In genomic region chr13:34151885-34152284, GRCh38 we compare ENCODE assay signal across 17 cellular contexts.
DNase-seq lines count a peak whose midpoint lies in the region; TF ChIP-seq lines count a peak whose summit lies in the region.
"Had no signal": no experiment of that assay in that cellular context is flagged by ENCODE, and none has a peak within 500 bp of the region (broad histone marks: within the 10 kb centered on the region; RNA-seq: fewer than 3 reads in every experiment).

No MANE protein-coding gene starts in this region.

- no peak overlapping the region for H2BK5ac ChIP-seq in neuronal stem cell (ENCODE audit: low read length)

- peaks cover 6% of the 10 kb centered on the region for H3K27me3 Mint-ChIP-seq in activated T-helper 2 cell treated with anti-CD3 and anti-CD28 coated beads, Interferon-gamma antibody, Interleukin-2, Interleukin-4, amounts not matched to agents 10 μg/mL and 5 μg/mL and 100 μg/mL, durations not matched to agents 14 hours and 24 hours and 36 hours (ENCODE audit: low read depth)
- H3K27me3 Mint-ChIP-seq in progenitor cell of endocrine pancreas = no peaks in the 10 kb centered on the region
- H3K27me3 Mint-ChIP-seq: B cell had no signal

- H4K8ac ChIP-seq in neuronal stem cell (ENCODE audit: low read depth, low read length) = no peak overlapping the region

- H2BK15ac ChIP-seq in neuronal stem cell (ENCODE audit: low read length) = no peak overlapping the region

- H3K18ac ChIP-seq in neuronal stem cell (ENCODE audit: low read length) = no peak overlapping the region

- intact Hi-C loops in activated T-helper 2 cell treated with anti-CD3 and anti-CD28 coated beads, Interferon-gamma antibody, Interleukin-2, Interleukin-4, amounts not matched to agents 10 μg/mL and 5 μg/mL and 100 μg/mL, durations not matched to agents 14 hours and 24 hours and 36 hours (cut with micrococcal nuclease) = loop anchor here (10.0 kb wide), 1 partner anchor 1013 kb away; no protein-coding TSS in a partner anchor
- intact Hi-C loops in left ventricle myocardium inferior (cut with micrococcal nuclease) = no loop called here

- no peak overlapping the region for H3K4me3 Mint-ChIP-seq in activated T-helper 2 cell treated with anti-CD3 and anti-CD28 coated beads, Interferon-gamma antibody, Interleukin-2, Interleukin-4, amounts not matched to agents 10 μg/mL and 5 μg/mL and 100 μg/mL, durations not matched to agents 14 hours and 24 hours and 36 hours (ENCODE audit: low read depth)
- no peak overlapping the region for H3K4me3 Mint-ChIP-seq in progenitor cell of endocrine pancreas (ENCODE audit: low read depth)
- H3K4me3 Mint-ChIP-seq: B cell, IgD-negative memory B cell had no signal

- H2AK5ac ChIP-seq in neuronal stem cell (ENCODE audit: low read depth, low read length) = no peak overlapping the region

- peaks cover 1 to 8% of the 10 kb centered on the region in 2 donors for H3K4me1 ChIP-seq in neuronal stem cell (ENCODE audit: control insufficient read depth in 2 of 2, insufficient read depth in 1 of 2, low read depth in 1 of 2, low read length in 2 of 2)
- H3K4me1 ChIP-seq in left ventricle myocardium inferior = peaks cover 10% of the 10 kb centered on the region

- no peak overlapping the region for H2BK120ac ChIP-seq in neuronal stem cell (ENCODE audit: low read depth, low read length)

- no peak overlapping the region for H3K4ac ChIP-seq in neuronal stem cell (ENCODE audit: low read length)

- peak overlapping the region; percentile 38 for H3K27ac Mint-ChIP-seq in activated T-helper 2 cell treated with anti-CD3 and anti-CD28 coated beads, Interferon-gamma antibody, Interleukin-2, Interleukin-4, amounts not matched to agents 10 μg/mL and 5 μg/mL and 100 μg/mL, durations not matched to agents 14 hours and 24 hours and 36 hours
- H3K27ac Mint-ChIP-seq in progenitor cell of endocrine pancreas = peak overlapping the region; percentile 9
- H3K27ac Mint-ChIP-seq: B cell, IgD-negative memory B cell had no signal

- H3K14ac ChIP-seq in neuronal stem cell (ENCODE audit: low read length) = no peak overlapping the region

- H3K4me3 ChIP-seq in neuronal stem cell (ENCODE audit: low read length in 2 of 2) (no peak overlapping the region), left ventricle myocardium inferior (no peak overlapping the region)
- H3K4me3 ChIP-seq: A549 had no signal

- TF ChIP-seq CTCF in progenitor cell of endocrine pancreas (IDR thresholded peaks at IDR 0.05; ENCODE audit: unreplicated experiment) (no peak), left ventricle myocardium inferior (IDR thresholded peaks at IDR 0.05; ENCODE audit: borderline replicate concordance) (no peak)

- H3K27ac ChIP-seq in neuronal stem cell (replicated peaks; ENCODE audit: low read length) = no peak overlapping the region
- H3K27ac ChIP-seq in left ventricle myocardium inferior (replicated peaks) = no peak overlapping the region

- H3K36me3 ChIP-seq in neuronal stem cell (replicated peaks in 1 of 2; ENCODE audit: control insufficient read depth in 2 of 2, insufficient read depth in 2 of 2, low read length in 2 of 2) (no peaks in the 10 kb centered on the region), left ventricle myocardium inferior (no peaks in the 10 kb centered on the region)

- no peak overlapping the region for H2BK12ac ChIP-seq in neuronal stem cell (ENCODE audit: low read length)

- no peaks in the 10 kb centered on the region for H3K9me3 Mint-ChIP-seq in activated T-helper 2 cell treated with anti-CD3 and anti-CD28 coated beads, Interferon-gamma antibody, Interleukin-2, Interleukin-4, amounts not matched to agents 10 μg/mL and 5 μg/mL and 100 μg/mL, durations not matched to agents 14 hours and 24 hours and 36 hours
- H3K9me3 Mint-ChIP-seq in progenitor cell of endocrine pancreas (ENCODE audit: low read depth) = no peaks in the 10 kb centered on the region
- H3K9me3 Mint-ChIP-seq: IgD-negative memory B cell had no signal

- H3K27me3 ChIP-seq in neuronal stem cell (ENCODE audit: control insufficient read depth in 3 of 3, insufficient read depth in 3 of 3, low read depth in 1 of 3, low read length in 3 of 3) = no peaks in the 10 kb centered on the region
- no peaks in the 10 kb centered on the region for H3K27me3 ChIP-seq in left ventricle myocardium inferior (ENCODE audit: low read depth)

- H3K4me2 ChIP-seq in neuronal stem cell (ENCODE audit: insufficient read depth, low read length, poor library complexity, severe bottlenecking) = no peak overlapping the region
- H3K4me2 ChIP-seq: A549 had no signal

- H3K79me1 ChIP-seq in neuronal stem cell (ENCODE audit: low read depth, low read length) = no peaks in the 10 kb centered on the region

- peaks cover 28% of the 10 kb centered on the region for H3K4me1 Mint-ChIP-seq in activated T-helper 2 cell treated with anti-CD3 and anti-CD28 coated beads, Interferon-gamma antibody, Interleukin-2, Interleukin-4, amounts not matched to agents 10 μg/mL and 5 μg/mL and 100 μg/mL, durations not matched to agents 14 hours and 24 hours and 36 hours (ENCODE audit: low read depth)
- H3K4me1 Mint-ChIP-seq in progenitor cell of endocrine pancreas (ENCODE audit: low read depth) = peaks cover 39% of the 10 kb centered on the region

- no peak overlapping the region for H4K91ac ChIP-seq in neuronal stem cell (ENCODE audit: low read depth, low read length, poor library complexity)

- no peak overlapping the region for H3K23ac ChIP-seq in neuronal stem cell (ENCODE audit: low read depth, low read length, poor library complexity)

- no CpG with 5 or more reads among the region's 1 CpG for WGBS in neuronal stem cell (ENCODE audit: extremely low coverage in 2 of 2, insufficient read length in 2 of 2, insufficient replicate concordance in 1 of 2), 2 donors

- no peak overlapping the region for H3K9ac ChIP-seq in neuronal stem cell (ENCODE audit: low read depth, low read length, poor library complexity)

- no peaks in the 10 kb centered on the region for H3K36me3 Mint-ChIP-seq in activated T-helper 2 cell treated with anti-CD3 and anti-CD28 coated beads, Interferon-gamma antibody, Interleukin-2, Interleukin-4, amounts not matched to agents 10 μg/mL and 5 μg/mL and 100 μg/mL, durations not matched to agents 14 hours and 24 hours and 36 hours (ENCODE audit: low read depth)
- H3K36me3 Mint-ChIP-seq in progenitor cell of endocrine pancreas (ENCODE audit: insufficient read depth) = no peaks in the 10 kb centered on the region
- H3K36me3 Mint-ChIP-seq: IgD-negative memory B cell had no signal

- no peak overlapping the region for H2AFZ ChIP-seq in neuronal stem cell (ENCODE audit: low read length)

- peak; percentile 39 for DNase-seq in DMS79 (lab: John Stamatoyannopoulos, UW)
- no peak for DNase-seq in activated T-helper 2 cell treated with anti-CD3 and anti-CD28 coated beads, Interferon-gamma antibody, Interleukin-2, Interleukin-4, amounts not matched to agents 10 μg/mL and 5 μg/mL and 100 μg/mL, durations not matched to agents 14 hours and 24 hours and 36 hours (ENCODE audit: low spot score)
- peak; percentile 62 for DNase-seq in kidney tubule cell (ENCODE audit: low spot score)
- DNase-seq in progenitor cell of endocrine pancreas (ENCODE audit: low spot score, unreplicated experiment) = no peak
- no peak for DNase-seq in DMS153 treated with DMSO at 0.1 percent for 48 hours (lab: John Stamatoyannopoulos, UW; ENCODE audit: unreplicated experiment)
- DNase-seq in neuronal stem cell (ENCODE audit: low spot score) = no peak
- no peak for DNase-seq in left ventricle myocardium inferior
- no peak for DNase-seq in NCI-H345 treated with DMSO at 0.1 percent for 48 hours (lab: John Stamatoyannopoulos, UW; ENCODE audit: unreplicated experiment)
- DNase-seq: DND-41, NCI-H1417 treated with DMSO at 0.1 percent for 48 hours, NCI-H187, NCI-H2107, NCI-H510A, NCI-H748 treated with DMSO at 0.1 percent for 48 hours had no signal

- no peaks in the 10 kb centered on the region for H3K9me3 ChIP-seq in neuronal stem cell (replicated peaks in 1 of 2; ENCODE audit: control insufficient read depth in 2 of 2, insufficient read depth in 1 of 2, low read depth in 1 of 2, low read length in 2 of 2)
- no peaks in the 10 kb centered on the region for H3K9me3 ChIP-seq in left ventricle myocardium inferior (replicated peaks)
- H3K9me3 ChIP-seq: A549 had no signal

Comparison
In these comparisons a context has a peak if more than half of its experiments do, and no peak if none do; other contexts are left out.
1. DNase-seq: peak in DMS79 (single experiment) and kidney tubule cell (single experiment); none in activated T-helper 2 cell treated with anti-CD3 and anti-CD28 coated beads, Interferon-gamma antibody, Interleukin-2, Interleukin-4, amounts not matched to agents 10 μg/mL and 5 μg/mL and 100 μg/mL, durations not matched to agents 14 hours and 24 hours and 36 hours (single experiment), progenitor cell of endocrine pancreas (single experiment), DMS153 treated with DMSO at 0.1 percent for 48 hours (single experiment), neuronal stem cell (single experiment), left ventricle myocardium inferior (single experiment) and NCI-H345 treated with DMSO at 0.1 percent for 48 hours (single experiment).